Comparison of ENCODE assay signal across 8 cellular contexts in genomic region chr18:59070181-59070912, GRCh38.
DNase-seq lines count a peak whose midpoint lies in the region; ATAC-seq and TF ChIP-seq lines count a peak whose summit lies in the region.

No MANE protein-coding gene starts in this region.

- peak; percentile 96 for DNase-seq in DMS 273 (lab: John Stamatoyannopoulos, UW; ENCODE audit: unreplicated experiment)
- peak; percentile 74 for DNase-seq in LoVo (ENCODE audit: low spot score)
- DNase-seq in activated naive CD4-positive, alpha-beta T cell treated with anti-CD3 and anti-CD28 coated beads, Interleukin-2, amount 10 ng/mL, durations not matched to agents 7 days and 5 days: peak; percentile 86
- DNase-seq in Right ventricle myocardium inferior (ENCODE audit: missing footprints): peak; percentile 86
- peak; percentile 93 for DNase-seq in posterior vena cava (ENCODE audit: low spot score)
- peak; percentile 86 for DNase-seq in ureter (ENCODE audit: low spot score)

- H3K4me3 Mint-ChIP-seq in activated naive CD4-positive, alpha-beta T cell treated with anti-CD3 and anti-CD28 coated beads, Interleukin-2, amount 10 ng/mL, durations not matched to agents 7 days and 5 days: no peak overlapping the region

- H3K36me3 Mint-ChIP-seq in activated naive CD4-positive, alpha-beta T cell treated with anti-CD3 and anti-CD28 coated beads, Interleukin-2, amount 10 ng/mL, durations not matched to agents 7 days and 5 days: no peaks in the 10 kb centered on the region

- intact Hi-C loops in Right ventricle myocardium inferior (cut with DNase I): loop anchor here (1.0 to 10.0 kb wide), 2 partner anchors 289 to 546 kb away; no protein-coding TSS in a partner anchor
- intact Hi-C loops in posterior vena cava (cut with DNase I): no loop called here

- CTCF ChIA-PET in activated naive CD4-positive, alpha-beta T cell treated with anti-CD3 and anti-CD28 coated beads, Interleukin-2, amount 10 ng/mL, durations not matched to agents 7 days and 5 days (lab: Charles Lee): interaction anchor here (0.6 to 5.7 kb wide), 21 partner anchors 9 to 332 kb away, joined by 3 to 58 read pairs (median 3); no protein-coding TSS in a partner anchor

- no peaks in the 10 kb centered on the region for H3K4me1 Mint-ChIP-seq in activated naive CD4-positive, alpha-beta T cell treated with anti-CD3 and anti-CD28 coated beads, Interleukin-2, amount 10 ng/mL, durations not matched to agents 7 days and 5 days

- no peaks in the 10 kb centered on the region for H3K9me3 Mint-ChIP-seq in activated naive CD4-positive, alpha-beta T cell treated with anti-CD3 and anti-CD28 coated beads, Interleukin-2, amount 10 ng/mL, durations not matched to agents 7 days and 5 days

- peaks cover 24% of the 10 kb centered on the region for H3K27me3 Mint-ChIP-seq in activated naive CD4-positive, alpha-beta T cell treated with anti-CD3 and anti-CD28 coated beads, Interleukin-2, amount 10 ng/mL, durations not matched to agents 7 days and 5 days

- ATAC-seq in GM21786 (IDR thresholded peaks at IDR 0.05; ENCODE audit: unreplicated experiment) (peak; percentile 54), SK-N-SH treated with all-trans-retinoic acid at 6 μM for 48 hours (peak; percentile 97), Right ventricle myocardium inferior (peak; percentile 80)

- no peak overlapping the region for H3K27ac Mint-ChIP-seq in activated naive CD4-positive, alpha-beta T cell treated with anti-CD3 and anti-CD28 coated beads, Interleukin-2, amount 10 ng/mL, durations not matched to agents 7 days and 5 days

TF ChIP-seq in SK-N-SH treated with all-trans-retinoic acid at 6 μM for 48 hours, 23 proteins besides CTCF, POLR2A, EP300 and RAD21:
- TF ChIP-seq RARB (CRISPR knock-in tag; IDR thresholded peaks at IDR 0.05) (no peak), PPARA (CRISPR knock-in tag; IDR thresholded peaks at IDR 0.05; ENCODE audit: borderline replicate concordance) (no peak), ISL1 (CRISPR knock-in tag; IDR thresholded peaks at IDR 0.05) (no peak), TCF4 (CRISPR knock-in tag; IDR thresholded peaks at IDR 0.05; ENCODE audit: borderline replicate concordance) (no peak)
- TF ChIP-seq, protein P1, sequence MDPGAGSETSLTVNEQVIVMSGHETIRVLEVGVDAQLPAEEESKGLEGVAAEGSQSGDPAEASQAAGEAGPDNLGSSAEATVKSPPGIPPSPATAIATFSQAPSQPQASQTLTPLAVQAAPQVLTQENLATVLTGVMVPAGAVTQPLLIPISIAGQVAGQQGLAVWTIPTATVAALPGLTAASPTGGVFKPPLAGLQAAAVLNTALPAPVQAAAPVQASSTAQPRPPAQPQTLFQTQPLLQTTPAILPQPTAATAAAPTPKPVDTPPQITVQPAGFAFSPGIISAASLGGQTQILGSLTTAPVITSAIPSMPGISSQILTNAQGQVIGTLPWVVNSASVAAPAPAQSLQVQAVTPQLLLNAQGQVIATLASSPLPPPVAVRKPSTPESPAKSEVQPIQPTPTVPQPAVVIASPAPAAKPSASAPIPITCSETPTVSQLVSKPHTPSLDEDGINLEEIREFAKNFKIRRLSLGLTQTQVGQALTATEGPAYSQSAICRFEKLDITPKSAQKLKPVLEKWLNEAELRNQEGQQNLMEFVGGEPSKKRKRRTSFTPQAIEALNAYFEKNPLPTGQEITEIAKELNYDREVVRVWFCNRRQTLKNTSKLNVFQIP (CRISPR knock-in tag; IDR thresholded peaks at IDR 0.05; ENCODE audit: borderline replicate concordance, low read depth): no peak

Comparison
In these comparisons a context has a peak if more than half of its experiments do, and no peak if none do; other contexts are left out.
1. Peak in every context shown above with its lines: DNase-seq and ATAC-seq.